In genomic region chr13:40626977-40627376, GRCh38 we compare ENCODE assay signal across 22 cellular contexts. TPM values are rescaled to one million over a fixed set of nuclear protein-coding genes. Genes with fewer than 3 reads are reported as not detected.
DNase-seq lines count a peak whose midpoint lies in the region; ATAC-seq and TF ChIP-seq lines count a peak whose summit lies in the region.
"Had no signal": no experiment of that assay in that cellular context is flagged by ENCODE, and none has a peak within 500 bp of the region (broad histone marks: within the 10 kb centered on the region; RNA-seq: fewer than 3 reads in every experiment).

No MANE protein-coding gene starts in this region.

- WGBS in body of pancreas, 2 donors: 33 to 52% methylated on average over 1 of the region's 1 CpG
- WGBS in suprapubic skin: 98% methylated on average over 1 of the region's 1 CpG

- peak overlapping the region; percentile 53 for H3K27ac Mint-ChIP-seq in CD4-positive, alpha-beta T cell
- peak overlapping the region in 2 of 3 donors; percentile 2 to 30 for H3K27ac Mint-ChIP-seq in IgD-negative memory B cell
- peak overlapping the region; percentile 15 for H3K27ac Mint-ChIP-seq in nephron progenitor cell
- H3K27ac Mint-ChIP-seq: activated CD4-positive, alpha-beta memory T cell treated with anti-CD3 and anti-CD28 coated beads, Interleukin-2, amount 10 ng/mL, durations not matched to agents 7 days and 5 days; T-helper 2 cell treated with Interferon-gamma antibody and Interleukin-4, amounts not matched to agents 5 μg/mL and 100 μg/mL, for 36 hours had no signal

- H3K27me3 ChIP-seq in CD4-positive, alpha-beta T cell (ENCODE audit: control insufficient read depth, insufficient read depth, low read length): no peaks in the 10 kb centered on the region
- H3K27me3 ChIP-seq in body of pancreas (no peaks in the 10 kb centered on the region), suprapubic skin (no peaks in the 10 kb centered on the region), WERI-Rb-1 (ENCODE audit: insufficient read depth, low read depth, severe bottlenecking) (no peaks in the 10 kb centered on the region)

- no peak for ATAC-seq in CD4-positive, alpha-beta T cell (ENCODE audit: poor library complexity)
- ATAC-seq in body of pancreas: peak; percentile 47
- ATAC-seq: Panc1, right cardiac atrium had no signal

- H3K9me3 ChIP-seq in CD4-positive, alpha-beta T cell (ENCODE audit: control insufficient read depth, low read length): no peaks in the 10 kb centered on the region
- H3K9me3 ChIP-seq in body of pancreas: no peaks in the 10 kb centered on the region
- H3K9me3 ChIP-seq in suprapubic skin: no peaks in the 10 kb centered on the region
- no peaks in the 10 kb centered on the region for H3K9me3 ChIP-seq in WERI-Rb-1 (ENCODE audit: severe bottlenecking)
- H3K9me3 ChIP-seq: HAP-1, thoracic aorta had no signal

- no peaks in the 10 kb centered on the region for H3K9me3 Mint-ChIP-seq in CD4-positive, alpha-beta T cell
- H3K9me3 Mint-ChIP-seq in IgD-negative memory B cell: no peaks in the 10 kb centered on the region
- peaks cover 4% of the 10 kb centered on the region for H3K9me3 Mint-ChIP-seq in nephron progenitor cell
- H3K9me3 Mint-ChIP-seq: activated CD4-positive, alpha-beta memory T cell treated with anti-CD3 and anti-CD28 coated beads, Interleukin-2, amount 10 ng/mL, durations not matched to agents 7 days and 5 days; T-helper 2 cell treated with Interferon-gamma antibody and Interleukin-4, amounts not matched to agents 5 μg/mL and 100 μg/mL, for 36 hours had no signal

- TF ChIP-seq POLR2A in body of pancreas (IDR thresholded peaks at IDR 0.05): no peak
- no peak for TF ChIP-seq POLR2A in suprapubic skin (IDR thresholded peaks at IDR 0.05)

- H3K36me3 ChIP-seq in body of pancreas (replicated peaks in 1 of 2; ENCODE audit: insufficient read depth in 1 of 2, low read depth in 2 of 2): no peaks in the 10 kb centered on the region
- no peaks in the 10 kb centered on the region for H3K36me3 ChIP-seq in suprapubic skin
- no peaks in the 10 kb centered on the region for H3K36me3 ChIP-seq in WERI-Rb-1
- H3K36me3 ChIP-seq: HAP-1, thoracic aorta had no signal

- TF ChIP-seq EP300 in suprapubic skin (IDR thresholded peaks at IDR 0.05): no peak

- H3K4me3 ChIP-seq in body of pancreas: no peak overlapping the region
- H3K4me3 ChIP-seq in suprapubic skin: no peak overlapping the region
- H3K4me3 ChIP-seq in WERI-Rb-1 (ENCODE audit: low read depth, low read length): no peak overlapping the region
- H3K4me3 ChIP-seq: HAP-1, lung, thoracic aorta had no signal

- H3K27me3 Mint-ChIP-seq in CD4-positive, alpha-beta T cell: no peaks in the 10 kb centered on the region
- no peaks in the 10 kb centered on the region for H3K27me3 Mint-ChIP-seq in IgD-negative memory B cell
- peaks cover 2% of the 10 kb centered on the region for H3K27me3 Mint-ChIP-seq in nephron progenitor cell (ENCODE audit: low read depth, poor library complexity)
- H3K27me3 Mint-ChIP-seq: activated CD4-positive, alpha-beta memory T cell treated with anti-CD3 and anti-CD28 coated beads, Interleukin-2, amount 10 ng/mL, durations not matched to agents 7 days and 5 days had no signal

- H3K4me1 Mint-ChIP-seq in CD4-positive, alpha-beta T cell (ENCODE audit: low read depth): peaks cover 92% of the 10 kb centered on the region
- H3K4me1 Mint-ChIP-seq in IgD-negative memory B cell (peaks cover 64 to 73% (median 70%) of the 10 kb centered on the region in 3 donors), nephron progenitor cell (peaks cover 26% of the 10 kb centered on the region)

- TF ChIP-seq CTCF in CD4-positive, alpha-beta T cell (IDR thresholded peaks at IDR 0.05): no peak
- TF ChIP-seq CTCF in body of pancreas (IDR thresholded peaks at IDR 0.05) (no peak), nephron progenitor cell (IDR thresholded peaks at IDR 0.05) (no peak), suprapubic skin (IDR thresholded peaks at IDR 0.05) (no peak), WERI-Rb-1 (IDR thresholded peaks at IDR 0.05; ENCODE audit: low read depth, low read length) (no peak)

- H3K27ac ChIP-seq in CD4-positive, alpha-beta T cell (ENCODE audit: low read depth, low read length): no peak overlapping the region
- H3K27ac ChIP-seq in body of pancreas (no peak overlapping the region), suprapubic skin (no peak overlapping the region), WERI-Rb-1 (no peak overlapping the region)
- H3K27ac ChIP-seq: epithelial cell of prostate, thoracic aorta had no signal

- intact Hi-C loops in CD4-positive, alpha-beta T cell (cut with DNase I, micrococcal nuclease): loop anchor here in 1 of 2 experiments (5.0 kb wide), 1 partner anchor 35 kb away; no protein-coding TSS in a partner anchor
- intact Hi-C loops in body of pancreas (cut with DNase I): no loop called here

- H3K4me1 ChIP-seq in body of pancreas: peaks cover 75% of the 10 kb centered on the region
- peaks cover 40% of the 10 kb centered on the region for H3K4me1 ChIP-seq in suprapubic skin

- POLR2A ChIA-PET in CD4-positive, alpha-beta T cell (lab: Charles Lee): no interaction called here

- CTCF ChIA-PET in CD4-positive, alpha-beta T cell (lab: Charles Lee): no interaction called here

- H3K4me3 Mint-ChIP-seq in CD4-positive, alpha-beta T cell: peak overlapping the region; percentile 22
- H3K4me3 Mint-ChIP-seq in IgD-negative memory B cell (peak overlapping the region in 1 of 4 donors; percentile 2), nephron progenitor cell (no peak overlapping the region)
- H3K4me3 Mint-ChIP-seq: activated CD4-positive, alpha-beta memory T cell treated with anti-CD3 and anti-CD28 coated beads, Interleukin-2, amount 10 ng/mL, durations not matched to agents 7 days and 5 days; T-helper 2 cell treated with Interferon-gamma antibody and Interleukin-4, amounts not matched to agents 5 μg/mL and 100 μg/mL, for 36 hours had no signal

- no peak for DNase-seq in CD4-positive, alpha-beta T cell
- DNase-seq in body of pancreas: peak in 1 of 4 donors; percentile 30
- DNase-seq in nephron progenitor cell: no peak
- DNase-seq in OCI-M2 (lab: John Stamatoyannopoulos, UW; ENCODE audit: unreplicated experiment): no peak
- no peak for DNase-seq in suprapubic skin (ENCODE audit: low spot score in 2 of 2)
- no peak for DNase-seq in WERI-Rb-1
- DNase-seq: activated CD4-positive, alpha-beta memory T cell treated with anti-CD3 and anti-CD28 coated beads, Interleukin-2, amount 10 ng/mL, durations not matched to agents 7 days and 5 days; amniotic stem cell; caudate nucleus; COR-L47; foreskin fibroblast; NCI-H1048; NCI-H2029; NCI-H226 had no signal

- H3K36me3 Mint-ChIP-seq in CD4-positive, alpha-beta T cell (ENCODE audit: low read depth): peaks cover 48% of the 10 kb centered on the region
- H3K36me3 Mint-ChIP-seq in IgD-negative memory B cell (peaks cover 5% of the 10 kb centered on the region), nephron progenitor cell (ENCODE audit: low read depth) (peaks cover 7% of the 10 kb centered on the region)

RNA-seq across cellular contexts. Expression of gene FOXO1, which starts 39.5 kb away (rescaled TPM):
- total RNA-seq in CD4-positive, alpha-beta T cell: 100 to 1,000 TPM in 1 of 2 experiments, 10 to 100 TPM in 1; 93.1 to 101 TPM
- polyA plus RNA-seq in IgD-negative memory B cell: 16.5 TPM
- total RNA-seq in body of pancreas: 10 to 100 TPM; 24.1 to 51.1 TPM
- 10 to 100 TPM; 50.7 to 67.2 (median 60.3) TPM for total RNA-seq in suprapubic skin
